In genomic region chr19:35710784-35711723, GRCh38 we compare ENCODE assay signal across 2 cellular contexts.
TF ChIP-seq lines count a peak whose summit lies in the region.

No MANE protein-coding gene starts in this region.

TF ChIP-seq in HEK293T, 16 proteins besides CTCF, POLR2A, EP300 and RAD21 (continued from another document):
- TF ChIP-seq PKNOX1 (IDR thresholded peaks at IDR 0.05), result no peak
- no peak for TF ChIP-seq L3MBTL2 (conservative IDR thresholded peaks at IDR 0.05)
- TF ChIP-seq BHLHE40 (IDR thresholded peaks at IDR 0.05; ENCODE audit: borderline replicate concordance), result no peak
- TF ChIP-seq FOXA1 (IDR thresholded peaks at IDR 0.05), result no peak
- TF ChIP-seq NFRKB (IDR thresholded peaks at IDR 0.05), result no peak
- TF ChIP-seq FOXM1 (IDR thresholded peaks at IDR 0.05; ENCODE audit: borderline replicate concordance), result no peak
- no peak for TF ChIP-seq TARDBP (IDR thresholded peaks at IDR 0.05)
- no peak for TF ChIP-seq HDGF (IDR thresholded peaks at IDR 0.05; ENCODE audit: borderline replicate concordance)
- no peak for TF ChIP-seq ARNT (IDR thresholded peaks at IDR 0.05)
- no peak for TF ChIP-seq SP1 (IDR thresholded peaks at IDR 0.05)
- TF ChIP-seq CTBP1 (IDR thresholded peaks at IDR 0.05; ENCODE audit: borderline replicate concordance), result no peak
- no peak for TF ChIP-seq FOXK2 (IDR thresholded peaks at IDR 0.05)
- TF ChIP-seq LEF1 (IDR thresholded peaks at IDR 0.05; ENCODE audit: borderline replicate concordance), result no peak
TF ChIP-seq in HEK293T: peak in this region for 0.

TF ChIP-seq in SK-N-SH, 30 proteins besides CTCF, POLR2A, EP300 and RAD21 (continued from another document):
- TF ChIP-seq, protein P1, sequence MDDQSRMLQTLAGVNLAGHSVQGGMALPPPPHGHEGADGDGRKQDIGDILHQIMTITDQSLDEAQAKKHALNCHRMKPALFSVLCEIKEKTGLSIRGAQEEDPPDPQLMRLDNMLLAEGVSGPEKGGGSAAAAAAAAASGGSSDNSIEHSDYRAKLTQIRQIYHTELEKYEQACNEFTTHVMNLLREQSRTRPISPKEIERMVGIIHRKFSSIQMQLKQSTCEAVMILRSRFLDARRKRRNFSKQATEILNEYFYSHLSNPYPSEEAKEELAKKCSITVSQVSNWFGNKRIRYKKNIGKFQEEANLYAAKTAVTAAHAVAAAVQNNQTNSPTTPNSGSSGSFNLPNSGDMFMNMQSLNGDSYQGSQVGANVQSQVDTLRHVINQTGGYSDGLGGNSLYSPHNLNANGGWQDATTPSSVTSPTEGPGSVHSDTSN (IDR thresholded peaks at IDR 0.05), result no peak
- TF ChIP-seq ELF1 (IDR thresholded peaks at IDR 0.05), result no peak
- no peak for TF ChIP-seq RXRA (IDR thresholded peaks at IDR 0.05; ENCODE audit: borderline replicate concordance, low read depth)
- TF ChIP-seq, protein P2, sequence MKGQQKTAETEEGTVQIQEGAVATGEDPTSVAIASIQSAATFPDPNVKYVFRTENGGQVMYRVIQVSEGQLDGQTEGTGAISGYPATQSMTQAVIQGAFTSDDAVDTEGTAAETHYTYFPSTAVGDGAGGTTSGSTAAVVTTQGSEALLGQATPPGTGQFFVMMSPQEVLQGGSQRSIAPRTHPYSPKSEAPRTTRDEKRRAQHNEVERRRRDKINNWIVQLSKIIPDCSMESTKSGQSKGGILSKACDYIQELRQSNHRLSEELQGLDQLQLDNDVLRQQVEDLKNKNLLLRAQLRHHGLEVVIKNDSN (IDR thresholded peaks at IDR 0.05; ENCODE audit: borderline replicate concordance, low read depth), result no peak
- TF ChIP-seq TAF1 (IDR thresholded peaks at IDR 0.05; ENCODE audit: borderline replicate concordance, low read depth, low read length), result no peak
TF ChIP-seq in SK-N-SH: peak in this region for 0.
